Comparison of ENCODE assay signal across 17 cellular contexts in genomic region chr16:65945485-65945884, GRCh38.
A peak's percentile ranks its signal among the peaks of the same experiment; 100 is the strongest.
DNase-seq lines count a peak whose midpoint lies in the region; ATAC-seq and TF ChIP-seq lines count a peak whose summit lies in the region.
"Had no signal": no experiment of that assay in that cellular context is flagged by ENCODE, and none has a peak within 500 bp of the region (broad histone marks: within the 10 kb centered on the region; RNA-seq: fewer than 3 reads in every experiment).

No MANE protein-coding gene starts in this region.

- H3K36me3 ChIP-seq in liver (ENCODE audit: control insufficient read depth in 4 of 4, insufficient read depth in 3 of 4, low read depth in 1 of 4, low read length in 3 of 4) (no peaks in the 10 kb centered on the region), psoas muscle (ENCODE audit: insufficient read depth in 1 of 2, low read depth in 1 of 2) (no peaks in the 10 kb centered on the region)
- H3K36me3 ChIP-seq: BE2C, BLaER1 had no signal

- H3K4me3 ChIP-seq in liver (ENCODE audit: low read depth in 1 of 3, low read length in 3 of 3) (no peak overlapping the region), psoas muscle (no peak overlapping the region)
- H3K4me3 ChIP-seq: BLaER1 had no signal

- peaks cover 0 to 12% (median 5%) of the 10 kb centered on the region in 4 donors for H3K4me1 ChIP-seq in liver (ENCODE audit: control insufficient read depth in 4 of 4, insufficient read depth in 4 of 4, low read length in 3 of 4)
- H3K4me1 ChIP-seq in psoas muscle, result no peaks in the 10 kb centered on the region
- H3K4me1 ChIP-seq: BE2C, BLaER1, Caco-2 had no signal

- H3K27me3 ChIP-seq in liver (ENCODE audit: control insufficient read depth in 4 of 4, insufficient read depth in 4 of 4, low read length in 3 of 4), result no peaks in the 10 kb centered on the region
- no peaks in the 10 kb centered on the region for H3K27me3 ChIP-seq in psoas muscle (ENCODE audit: insufficient read depth in 3 of 3, low read length in 2 of 3)
- H3K27me3 ChIP-seq: BE2C, BLaER1 had no signal

- DNase-seq in OCI-M1 (lab: John Stamatoyannopoulos, UW) (peak; percentile 5), left lobe of liver (ENCODE audit: low spot score) (peak; percentile 89), C1 segment of cervical spinal cord (lab: John Stamatoyannopoulos, UW) (no peak), psoas muscle (no peak), NCI-H2081 treated with DMSO at 0.1 percent for 48 hours (lab: John Stamatoyannopoulos, UW) (no peak)
- DNase-seq: ACHN; BE2C; Caco-2; Calu3; CD4-positive, alpha-beta T cell; CD8-positive, alpha-beta T cell; DMS79 treated with DMSO at 0.1 percent for 48 hours; GF-D8 had no signal

- peak; percentile 43 to 73 for TF ChIP-seq RAD21 in liver (IDR thresholded peaks at IDR 0.05)

- intact Hi-C loops in psoas muscle (cut with DNase I), result no loop called here

- H3K27ac ChIP-seq in liver (ENCODE audit: low read depth in 1 of 2, low read length in 2 of 2) (peak overlapping the region; percentile 55 to 67), psoas muscle (no peak overlapping the region)
- H3K27ac ChIP-seq: 22Rv1, BLaER1, C4-2B had no signal

- ATAC-seq in left lobe of liver (peak; percentile 97), psoas muscle (no peak)
- ATAC-seq: CD8-positive, alpha-beta T cell had no signal

- H3K9ac ChIP-seq in liver (ENCODE audit: low read depth in 1 of 2, low read length in 2 of 2), result no peak overlapping the region
- H3K9ac ChIP-seq: BLaER1 had no signal

- 31% methylated on average over 2 of the region's 2 CpGs for WGBS in liver
- 63 to 80% (median 74%) methylated on average over 2 of the region's 2 CpGs for WGBS in psoas muscle, 3 donors

- no peak for TF ChIP-seq CTCF in liver (IDR thresholded peaks at IDR 0.05; ENCODE audit: low read depth, low read length, missing input control)
- no peak for TF ChIP-seq CTCF in psoas muscle (IDR thresholded peaks at IDR 0.05)

- no peaks in the 10 kb centered on the region for H3K9me3 ChIP-seq in liver (ENCODE audit: control insufficient read depth in 4 of 4, low read length in 3 of 4)
- H3K9me3 ChIP-seq in psoas muscle, result no peaks in the 10 kb centered on the region
- H3K9me3 ChIP-seq: BE2C, Caco-2 had no signal

TF ChIP-seq in liver, 16 proteins besides CTCF, POLR2A, EP300 and RAD21:
- TF ChIP-seq YY1 (IDR thresholded peaks at IDR 0.05) (peak; percentile 78), FOXA2 (IDR thresholded peaks at IDR 0.05) (peak; percentile 51), FOXA1 (IDR thresholded peaks at IDR 0.05) (no peak), TAF1 (conservative IDR thresholded peaks at IDR 0.05) (no peak), HNF4A (conservative IDR thresholded peaks at IDR 0.05) (peak; percentile 91 to 99), HNF4G (IDR thresholded peaks at IDR 0.05) (peak; percentile 79), RXRA (IDR thresholded peaks at IDR 0.05) (peak; percentile 65 to 94), ATF3 (IDR thresholded peaks at IDR 0.05) (no peak), REST (IDR thresholded peaks at IDR 0.05) (peak; percentile 66), MAX (IDR thresholded peaks at IDR 0.05) (peak; percentile 98), SP1 (IDR thresholded peaks at IDR 0.05) (peak; percentile 85), ZBTB33 (IDR thresholded peaks at IDR 0.05) (peak; percentile 81), EGR1 (IDR thresholded peaks at IDR 0.05; ENCODE audit: low read depth in 2 of 2) (peak in 1 of 2 donors; percentile 92), JUND (IDR thresholded peaks at IDR 0.05) (peak in 1 of 2 donors; percentile 89), GABPA (IDR thresholded peaks at IDR 0.05 in 1 of 2, conservative IDR thresholded peaks at IDR 0.05 in 1 of 2) (peak in 1 of 2 donors; percentile 66), NR2F2 (IDR thresholded peaks at IDR 0.05) (no peak)
TF ChIP-seq in liver: peak in this region for 12.

Comparison
In these comparisons a context has a peak if more than half of its experiments do, and no peak if none do; other contexts are left out.
1. DNase-seq: peak in OCI-M1 (single experiment) and left lobe of liver (single experiment); none in C1 segment of cervical spinal cord (0 of 14), psoas muscle (0 of 2) and NCI-H2081 treated with DMSO at 0.1 percent for 48 hours (single experiment).